Comparison of ENCODE assay signal across 8 cellular contexts in genomic region chr14:87805315-87805723, GRCh38.
DNase-seq lines count a peak whose midpoint lies in the region; ATAC-seq and TF ChIP-seq lines count a peak whose summit lies in the region.

No MANE protein-coding gene starts in this region.

- CTCF ChIA-PET in A673 (lab: Charles Lee), result interaction anchor here (0.8 to 1.6 kb wide), 2 partner anchors 52 to 90 kb away, joined by 3 to 5 read pairs; no protein-coding TSS in a partner anchor

- no peaks in the 10 kb centered on the region for H3K27me3 ChIP-seq in A673 (replicated peaks; ENCODE audit: insufficient read depth, low read depth, low read length, poor library complexity)
- H3K27me3 ChIP-seq in Peyer's patch, result no peaks in the 10 kb centered on the region

- POLR2A ChIA-PET in A673 (lab: Charles Lee; ENCODE audit: low non-redundant PET), result no interaction called here

- H3K4me1 ChIP-seq in A673 (ENCODE audit: insufficient read depth, low read length, poor library complexity, severe bottlenecking) (no peaks in the 10 kb centered on the region), Peyer's patch (no peaks in the 10 kb centered on the region)

- H3K27ac ChIP-seq in A673 (ENCODE audit: low read depth, low read length, poor library complexity, severe bottlenecking) (no peak overlapping the region), Peyer's patch (no peak overlapping the region)

- peak; percentile 84 for ATAC-seq in HG02973 (IDR thresholded peaks at IDR 0.05; ENCODE audit: unreplicated experiment)
- ATAC-seq in left lobe of liver, result peak; percentile 77
- no peak for ATAC-seq in GM18870 (IDR thresholded peaks at IDR 0.05; ENCODE audit: unreplicated experiment)

- BruUV-seq in A673 (replicated peaks; lab: Mats Ljungman, UMichigan), result no TSS peak

- H3K4me3 ChIP-seq in A673 (ENCODE audit: low read depth, low read length, poor library complexity, severe bottlenecking), result no peak overlapping the region
- no peak overlapping the region for H3K4me3 ChIP-seq in GM12865 (ENCODE audit: low read depth, low read length)
- no peak overlapping the region for H3K4me3 ChIP-seq in Peyer's patch

- peak; percentile 82 for TF ChIP-seq CTCF in A673 (conservative IDR thresholded peaks at IDR 0.05; ENCODE audit: low read depth, low read length)
- TF ChIP-seq CTCF in GM12865 (IDR thresholded peaks at IDR 0.05; ENCODE audit: insufficient read depth, low read depth, low read length, missing control alignments), result peak; percentile 77
- TF ChIP-seq CTCF in Peyer's patch (IDR thresholded peaks at IDR 0.05), result peak in 4 of 6 experiments; percentile 17 to 23 (median 20)

- intact Hi-C loops in A673 (cut with micrococcal nuclease; ENCODE audit: unreplicated experiment), result loop anchor here (1.0 kb wide), 1 partner anchor 91 kb away; no protein-coding TSS in a partner anchor

- H3K36me3 ChIP-seq in A673 (ENCODE audit: insufficient read depth, low read length, poor library complexity, severe bottlenecking) (no peaks in the 10 kb centered on the region), Peyer's patch (no peaks in the 10 kb centered on the region)

- no peak for TF ChIP-seq POLR2A in Peyer's patch (IDR thresholded peaks at IDR 0.05)

- H3K9me3 ChIP-seq in A673 (ENCODE audit: low read depth, low read length, poor library complexity, severe bottlenecking), result no peaks in the 10 kb centered on the region
- no peaks in the 10 kb centered on the region for H3K9me3 ChIP-seq in Peyer's patch

- DNase-seq in A673 (ENCODE audit: low spot score), result peak; percentile 43
- peak; percentile 53 for DNase-seq in GM12865 (ENCODE audit: low read depth)
- no peak for DNase-seq in Peyer's patch
- DNase-seq in astrocyte of the hippocampus (ENCODE audit: low read depth, low spot score), result peak; percentile 34
- peak; percentile 45 for DNase-seq in left lobe of liver (ENCODE audit: low spot score)
- peak; percentile 8 for DNase-seq in stromal cell of bone marrow (ENCODE audit: low read depth)

Comparison
In these comparisons a context has a peak if more than half of its experiments do, and no peak if none do; other contexts are left out.
1. DNase-seq: peak in A673 (single experiment), GM12865 (single experiment), astrocyte of the hippocampus (single experiment), left lobe of liver (single experiment) and stromal cell of bone marrow (single experiment); none in Peyer's patch (0 of 3).
2. CTCF ChIP-seq: peak in every context shown above with its lines; median percentile 82 in A673; 77 in GM12865; 20 in Peyer's patch.